ENCODE assay signal across 8 cellular contexts in genomic region chr2:127526940-127527804, GRCh38. TPM values are rescaled to one million over a fixed set of nuclear protein-coding genes. Genes with fewer than 3 reads are reported as not detected.
DNase-seq lines count a peak whose midpoint lies in the region; ATAC-seq and TF ChIP-seq lines count a peak whose summit lies in the region.

No MANE protein-coding gene starts in this region.

- TF ChIP-seq CTCF in GM10248 (IDR thresholded peaks at IDR 0.05; ENCODE audit: control extremely low read depth, extremely low read depth, low read depth, missing control alignments), result no peak

- H3K36me3 ChIP-seq in Karpas-422 (ENCODE audit: insufficient read depth, low read length), result peaks cover 19% of the 10 kb centered on the region; the same call in 1 of the 2 replicates

- H3K9me3 Mint-ChIP-seq in activated naive CD8-positive, alpha-beta T cell treated with anti-CD3 and anti-CD28 coated beads, Interleukin-2, amount 10 ng/mL, durations not matched to agents 7 days and 5 days, result peaks cover 6% of the 10 kb centered on the region
- no peaks in the 10 kb centered on the region for H3K9me3 Mint-ChIP-seq in stimulated activated memory B cell treated with anti-CD40 and anti-IgM and Interleukin-4, amounts not matched to agents 10 μg/mL and 1 μg/mL and 100 μg/mL, for 72 hours

- peak overlapping the region; percentile 96 for H3K9ac ChIP-seq in Karpas-422 (ENCODE audit: low read length)

- H3K4me2 ChIP-seq in Karpas-422 (ENCODE audit: low read depth, low read length, poor library complexity, severe bottlenecking), result peak overlapping the region; percentile 93

- no peaks in the 10 kb centered on the region for H3K9me3 ChIP-seq in Karpas-422 (ENCODE audit: low read length)

- peaks cover 40% of the 10 kb centered on the region for H3K79me2 ChIP-seq in Karpas-422 (ENCODE audit: low read length)

- CTCF ChIA-PET in GM10248 (lab: Yijun Ruan, JAX), result interaction anchor here (0.7 to 1.6 kb wide), 7 partner anchors 13 to 113 kb away, joined by 3 to 8 read pairs (median 4); no protein-coding TSS in a partner anchor

- peaks cover 23% of the 10 kb centered on the region for H3K4me1 ChIP-seq in Karpas-422 (ENCODE audit: low read length)

- peak overlapping the region; percentile 50 for H3K27ac ChIP-seq in Karpas-422 (ENCODE audit: low read length)

- peak overlapping the region; percentile 95 for H3K4me3 ChIP-seq in Karpas-422 (ENCODE audit: low read length)
- peak overlapping the region; percentile 96 for H3K4me3 ChIP-seq in iPS-11a (ENCODE audit: low read depth, low read length)

- ATAC-seq in GM21423 (IDR thresholded peaks at IDR 0.05; ENCODE audit: unreplicated experiment), result peak; percentile 7
- ATAC-seq in activated naive CD8-positive, alpha-beta T cell treated with anti-CD3 and anti-CD28 coated beads, Interleukin-2, amount 10 ng/mL, durations not matched to agents 7 days and 5 days (ENCODE audit: low read depth), result peak; percentile 3
- ATAC-seq in stimulated activated memory B cell treated with anti-CD40 and anti-IgM and Interleukin-4, amounts not matched to agents 10 μg/mL and 1 μg/mL and 100 μg/mL, for 72 hours, result peak; percentile 13

- POLR2A ChIA-PET in activated naive CD8-positive, alpha-beta T cell treated with anti-CD3 and anti-CD28 coated beads, Interleukin-2, amount 10 ng/mL, durations not matched to agents 7 days and 5 days (lab: Charles Lee), result interaction anchor here (0.7 to 2.8 kb wide), 17 partner anchors 10 to 501 kb away, joined by 3 to 27 read pairs (median 3); partner anchors contain the start of genes ERCC3, SAP130 and SFT2D3
- POLR2A ChIA-PET in GM10248 (lab: Yijun Ruan, JAX), result interaction anchor here (0.9 kb wide), 1 partner anchor 37 kb away, joined by 5 read pairs; no protein-coding TSS in a partner anchor

- H3K27me3 ChIP-seq in Karpas-422 (ENCODE audit: low read length), result no peaks in the 10 kb centered on the region

- H3K27me3 Mint-ChIP-seq in activated naive CD8-positive, alpha-beta T cell treated with anti-CD3 and anti-CD28 coated beads, Interleukin-2, amount 10 ng/mL, durations not matched to agents 7 days and 5 days, result peaks cover 6% of the 10 kb centered on the region
- no peaks in the 10 kb centered on the region for H3K27me3 Mint-ChIP-seq in stimulated activated memory B cell treated with anti-CD40 and anti-IgM and Interleukin-4, amounts not matched to agents 10 μg/mL and 1 μg/mL and 100 μg/mL, for 72 hours

- H3K4me3 Mint-ChIP-seq in activated naive CD8-positive, alpha-beta T cell treated with anti-CD3 and anti-CD28 coated beads, Interleukin-2, amount 10 ng/mL, durations not matched to agents 7 days and 5 days, result peak overlapping the region; percentile 96
- peak overlapping the region; percentile 93 for H3K4me3 Mint-ChIP-seq in stimulated activated memory B cell treated with anti-CD40 and anti-IgM and Interleukin-4, amounts not matched to agents 10 μg/mL and 1 μg/mL and 100 μg/mL, for 72 hours

- no peaks in the 10 kb centered on the region for H3K9me2 ChIP-seq in Karpas-422 (replicated peaks; ENCODE audit: insufficient read depth, low read length)

- no peaks in the 10 kb centered on the region; the same call in 1 of the 2 replicates for H4K20me1 ChIP-seq in Karpas-422 (ENCODE audit: insufficient read depth, low read depth, low read length)

- peak; percentile 72 for DNase-seq in DMS153 treated with DMSO at 0.1 percent for 48 hours (lab: John Stamatoyannopoulos, UW; ENCODE audit: unreplicated experiment)
- peak; percentile 49 for DNase-seq in Karpas-422
- no peak for DNase-seq in activated naive CD8-positive, alpha-beta T cell treated with anti-CD3 and anti-CD28 coated beads, Interleukin-2, amount 10 ng/mL, durations not matched to agents 7 days and 5 days
- no peak for DNase-seq in stimulated activated CD4-positive, alpha-beta T cell treated with anti-CD3 and anti-CD28 coated beads, Interleukin-4, amount 100 ng/mL, for 4 hours
- DNase-seq in GM10248 (ENCODE audit: extremely low spot score), result no peak

- H3K36me3 Mint-ChIP-seq in activated naive CD8-positive, alpha-beta T cell treated with anti-CD3 and anti-CD28 coated beads, Interleukin-2, amount 10 ng/mL, durations not matched to agents 7 days and 5 days, result peaks cover 7% of the 10 kb centered on the region
- peaks cover 7% of the 10 kb centered on the region for H3K36me3 Mint-ChIP-seq in stimulated activated memory B cell treated with anti-CD40 and anti-IgM and Interleukin-4, amounts not matched to agents 10 μg/mL and 1 μg/mL and 100 μg/mL, for 72 hours

- H2AFZ ChIP-seq in Karpas-422 (ENCODE audit: low read length), result peak overlapping the region; percentile 66

- peaks cover 26% of the 10 kb centered on the region for H3K4me1 Mint-ChIP-seq in activated naive CD8-positive, alpha-beta T cell treated with anti-CD3 and anti-CD28 coated beads, Interleukin-2, amount 10 ng/mL, durations not matched to agents 7 days and 5 days
- H3K4me1 Mint-ChIP-seq in stimulated activated memory B cell treated with anti-CD40 and anti-IgM and Interleukin-4, amounts not matched to agents 10 μg/mL and 1 μg/mL and 100 μg/mL, for 72 hours, result peaks cover 20% of the 10 kb centered on the region

- peak overlapping the region; percentile 92 for H3K27ac Mint-ChIP-seq in activated naive CD8-positive, alpha-beta T cell treated with anti-CD3 and anti-CD28 coated beads, Interleukin-2, amount 10 ng/mL, durations not matched to agents 7 days and 5 days
- peak overlapping the region; percentile 97 for H3K27ac Mint-ChIP-seq in stimulated activated memory B cell treated with anti-CD40 and anti-IgM and Interleukin-4, amounts not matched to agents 10 μg/mL and 1 μg/mL and 100 μg/mL, for 72 hours

RNA-seq across cellular contexts. Expression of gene IWS1, which starts 0.9 kb away (rescaled TPM):
- total RNA-seq in Karpas-422 (2014; rRNA removed; shearing (Covaris generic); ENCODE audit: low replicate concordance), result 22.7 and 38.3 TPM in 2 replicates
- 10 to 100 TPM; 53.1 to 59.6 TPM for total RNA-seq in activated naive CD8-positive, alpha-beta T cell treated with anti-CD3 and anti-CD28 coated beads, Interleukin-2, amount 10 ng/mL, durations not matched to agents 7 days and 5 days

RNA-seq across cellular contexts. Expression of gene MYO7B, which starts 8.3 kb away (rescaled TPM):
- total RNA-seq in Karpas-422 (2014; rRNA removed; shearing (Covaris generic); ENCODE audit: low replicate concordance), result 0.94 and 3.0 TPM in 2 replicates
- total RNA-seq in activated naive CD8-positive, alpha-beta T cell treated with anti-CD3 and anti-CD28 coated beads, Interleukin-2, amount 10 ng/mL, durations not matched to agents 7 days and 5 days, result 1 to 10 TPM; 4.7 to 5.2 TPM

Comparison
In these comparisons a context has a peak if more than half of its experiments do, and no peak if none do; other contexts are left out.
1. DNase-seq: peak in DMS153 treated with DMSO at 0.1 percent for 48 hours (single experiment) and Karpas-422 (single experiment); none in activated naive CD8-positive, alpha-beta T cell treated with anti-CD3 and anti-CD28 coated beads, Interleukin-2, amount 10 ng/mL, durations not matched to agents 7 days and 5 days (single experiment), stimulated activated CD4-positive, alpha-beta T cell treated with anti-CD3 and anti-CD28 coated beads, Interleukin-4, amount 100 ng/mL, for 4 hours (0 of 2) and GM10248 (single experiment).
2. Peak in every context shown above with its lines, with median percentiles within 50 percentile points of each other: ATAC-seq.